Comparison of ENCODE assay signal across 21 cellular contexts in the genomic region with DNA sequence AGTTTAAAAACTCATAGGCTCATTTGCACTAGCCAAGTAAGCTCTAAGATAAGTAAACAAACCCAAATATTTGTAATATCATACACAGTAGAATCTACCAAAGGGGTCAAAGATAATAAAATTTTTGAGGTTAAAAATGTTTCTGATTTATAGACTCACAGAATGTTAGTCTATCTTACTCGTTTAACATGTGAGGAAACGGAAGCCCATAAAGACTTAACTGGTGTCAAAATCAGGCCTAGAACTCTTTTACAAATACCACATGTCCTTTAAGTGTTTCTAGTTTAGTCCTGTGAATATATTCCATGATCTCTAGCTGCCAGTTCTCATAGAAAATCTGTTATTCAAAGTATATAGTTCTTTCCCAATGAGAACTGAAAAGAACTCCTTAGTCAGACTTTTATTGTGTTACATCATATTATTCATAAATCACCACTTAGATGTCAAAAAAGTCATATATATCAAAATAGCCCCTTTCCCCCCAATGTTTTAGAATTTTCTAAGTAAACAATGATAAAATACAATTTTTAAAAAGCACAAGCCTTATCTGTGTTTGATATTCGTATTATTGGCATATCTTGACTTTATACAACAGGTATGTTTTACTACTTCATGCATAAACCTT. TPM values are rescaled to one million over a fixed set of nuclear protein-coding genes. Genes with fewer than 3 reads are reported as not detected.
A peak's percentile ranks its signal among the peaks of the same experiment; 100 is the strongest.
DNase-seq lines count a peak whose midpoint lies in the region; ATAC-seq and TF ChIP-seq lines count a peak whose summit lies in the region.
"Had no signal": no experiment of that assay in that cellular context is flagged by ENCODE, and none has a peak within 500 bp of the region (broad histone marks: within the 10 kb centered on the region; RNA-seq: fewer than 3 reads in every experiment).

No MANE protein-coding gene starts in this region.

- H4K20me1 ChIP-seq in Karpas-422 (ENCODE audit: insufficient read depth, low read depth, low read length), result peaks cover 32% of the 10 kb centered on the region

- H2AFZ ChIP-seq in Karpas-422 (ENCODE audit: low read length), result no peak overlapping the region

- peaks cover 46% of the 10 kb centered on the region for H3K36me3 ChIP-seq in Karpas-422 (ENCODE audit: insufficient read depth, low read length)
- peaks cover 16% of the 10 kb centered on the region for H3K36me3 ChIP-seq in WERI-Rb-1

- H3K27ac ChIP-seq in Karpas-422 (ENCODE audit: low read length) (peak overlapping the region; percentile 83), WERI-Rb-1 (no peak overlapping the region)
- H3K27ac ChIP-seq: stomach, upper lobe of right lung had no signal

- H3K36me3 Mint-ChIP-seq in activated naive CD4-positive, alpha-beta T cell treated with anti-CD3 and anti-CD28 coated beads for 36 hours (ENCODE audit: low read depth), result peaks cover 26% of the 10 kb centered on the region
- peaks cover 48% of the 10 kb centered on the region for H3K36me3 Mint-ChIP-seq in activated naive CD4-positive, alpha-beta T cell treated with anti-CD3 and anti-CD28 coated beads, Interleukin-2, amount 10 ng/mL, durations not matched to agents 7 days and 5 days
- H3K36me3 Mint-ChIP-seq in nephron (ENCODE audit: low read depth), result peaks cover 37% of the 10 kb centered on the region

- no peaks in the 10 kb centered on the region for H3K9me2 ChIP-seq in Karpas-422 (replicated peaks; ENCODE audit: insufficient read depth, low read length)

- peak overlapping the region; percentile 58 for H3K4me2 ChIP-seq in Karpas-422 (ENCODE audit: low read depth, low read length, poor library complexity, severe bottlenecking)

- no peaks in the 10 kb centered on the region for H3K27me3 ChIP-seq in Karpas-422 (ENCODE audit: low read length)
- no peaks in the 10 kb centered on the region for H3K27me3 ChIP-seq in WERI-Rb-1 (ENCODE audit: insufficient read depth, low read depth, severe bottlenecking)
- H3K27me3 ChIP-seq: stomach, upper lobe of right lung had no signal

- CTCF ChIA-PET in activated naive CD4-positive, alpha-beta T cell treated with anti-CD3 and anti-CD28 coated beads for 36 hours (lab: Charles Lee), result interaction anchor here (0.6 to 1.4 kb wide), 4 partner anchors 11 to 133 kb away, joined by 3 to 7 read pairs (median 4); no protein-coding TSS in a partner anchor
- CTCF ChIA-PET in activated naive CD4-positive, alpha-beta T cell treated with anti-CD3 and anti-CD28 coated beads, Interleukin-2, amount 10 ng/mL, durations not matched to agents 7 days and 5 days (lab: Charles Lee), result interaction anchor here (1.2 to 1.6 kb wide), 2 partner anchors 14 to 21 kb away, joined by 3 read pairs; a partner anchor contains a TSS

- no peak for TF ChIP-seq CTCF in choroid plexus epithelial cell (conservative IDR thresholded peaks at IDR 0.05; ENCODE audit: low read depth, low read length)
- no peak for TF ChIP-seq CTCF in nephron (IDR thresholded peaks at IDR 0.05; ENCODE audit: unreplicated experiment in 3 of 3)
- no peak for TF ChIP-seq CTCF in WERI-Rb-1 (IDR thresholded peaks at IDR 0.05; ENCODE audit: low read depth, low read length)

- H3K4me3 Mint-ChIP-seq in activated naive CD4-positive, alpha-beta T cell treated with anti-CD3 and anti-CD28 coated beads for 36 hours, result no peak overlapping the region
- H3K4me3 Mint-ChIP-seq in activated naive CD4-positive, alpha-beta T cell treated with anti-CD3 and anti-CD28 coated beads, Interleukin-2, amount 10 ng/mL, durations not matched to agents 7 days and 5 days, result no peak overlapping the region
- H3K4me3 Mint-ChIP-seq in nephron, result no peak overlapping the region

- H3K27ac Mint-ChIP-seq in activated naive CD4-positive, alpha-beta T cell treated with anti-CD3 and anti-CD28 coated beads for 36 hours, result peak overlapping the region; percentile 59
- H3K27ac Mint-ChIP-seq in activated naive CD4-positive, alpha-beta T cell treated with anti-CD3 and anti-CD28 coated beads, Interleukin-2, amount 10 ng/mL, durations not matched to agents 7 days and 5 days, result no peak overlapping the region
- peak overlapping the region in 2 of 3 experiments; percentile 51 to 75 for H3K27ac Mint-ChIP-seq in nephron

- peaks cover 98% of the 10 kb centered on the region for H3K79me2 ChIP-seq in Karpas-422 (ENCODE audit: low read length)

- 0 out of 2 replicates have a peak overlapping the region, but pooled peaks have one; percentile 3 for H3K9ac ChIP-seq in Karpas-422 (ENCODE audit: low read length)

- intact Hi-C loops in activated naive CD4-positive, alpha-beta T cell treated with anti-CD3 and anti-CD28 coated beads for 36 hours (cut with micrococcal nuclease), result loop anchor here (2.0 kb wide), 1 partner anchor 13 kb away; a partner anchor contains a TSS
- intact Hi-C loops in left ventricle myocardium superior (cut with micrococcal nuclease), result no loop called here

- peaks cover 84% of the 10 kb centered on the region for H3K4me1 Mint-ChIP-seq in activated naive CD4-positive, alpha-beta T cell treated with anti-CD3 and anti-CD28 coated beads for 36 hours (ENCODE audit: low read depth)
- H3K4me1 Mint-ChIP-seq in activated naive CD4-positive, alpha-beta T cell treated with anti-CD3 and anti-CD28 coated beads, Interleukin-2, amount 10 ng/mL, durations not matched to agents 7 days and 5 days, result peaks cover 45% of the 10 kb centered on the region
- peaks cover 54% of the 10 kb centered on the region for H3K4me1 Mint-ChIP-seq in nephron

- H3K27me3 Mint-ChIP-seq in activated naive CD4-positive, alpha-beta T cell treated with anti-CD3 and anti-CD28 coated beads for 36 hours (ENCODE audit: low read depth), result no peaks in the 10 kb centered on the region
- H3K27me3 Mint-ChIP-seq in activated naive CD4-positive, alpha-beta T cell treated with anti-CD3 and anti-CD28 coated beads, Interleukin-2, amount 10 ng/mL, durations not matched to agents 7 days and 5 days, result no peaks in the 10 kb centered on the region
- H3K27me3 Mint-ChIP-seq in nephron (ENCODE audit: low read depth), result no peaks in the 10 kb centered on the region

- no peak overlapping the region for H3K4me3 ChIP-seq in Karpas-422 (ENCODE audit: low read length)
- H3K4me3 ChIP-seq in choroid plexus epithelial cell (ENCODE audit: low read depth, low read length), result no peak overlapping the region
- H3K4me3 ChIP-seq in WERI-Rb-1 (ENCODE audit: low read depth, low read length), result no peak overlapping the region
- H3K4me3 ChIP-seq: mucosa of descending colon, stomach, upper lobe of right lung had no signal

- H3K9me3 Mint-ChIP-seq in activated naive CD4-positive, alpha-beta T cell treated with anti-CD3 and anti-CD28 coated beads for 36 hours, result no peaks in the 10 kb centered on the region
- no peaks in the 10 kb centered on the region for H3K9me3 Mint-ChIP-seq in activated naive CD4-positive, alpha-beta T cell treated with anti-CD3 and anti-CD28 coated beads, Interleukin-2, amount 10 ng/mL, durations not matched to agents 7 days and 5 days
- no peaks in the 10 kb centered on the region for H3K9me3 Mint-ChIP-seq in nephron

- peaks cover 99% of the 10 kb centered on the region for H3K4me1 ChIP-seq in Karpas-422 (ENCODE audit: low read length)

- H3K9me3 ChIP-seq in Karpas-422 (ENCODE audit: low read length), result no peaks in the 10 kb centered on the region
- H3K9me3 ChIP-seq in WERI-Rb-1 (ENCODE audit: severe bottlenecking), result no peaks in the 10 kb centered on the region
- H3K9me3 ChIP-seq: mucosa of descending colon, stomach, upper lobe of right lung had no signal

- DNase-seq in activated naive CD4-positive, alpha-beta T cell treated with anti-CD3 and anti-CD28 coated beads for 36 hours, result no peak
- no peak for DNase-seq in activated naive CD4-positive, alpha-beta T cell treated with anti-CD3 and anti-CD28 coated beads, Interleukin-2, amount 10 ng/mL, durations not matched to agents 7 days and 5 days
- DNase-seq in Karpas-422 (no peak), choroid plexus epithelial cell (ENCODE audit: low read depth) (peak; percentile 27), WERI-Rb-1 (no peak), left ventricle myocardium superior (no peak)
- DNase-seq: ACHN, aorta, cortex of kidney, foreskin melanocyte, KBM-7, left cardiac atrium, mucosa of descending colon, NCI-H2081, NCI-H510A, occipital lobe, stomach, T-helper 1 cell, upper lobe of right lung had no signal

- no peak for ATAC-seq in HG03159 (IDR thresholded peaks at IDR 0.05; ENCODE audit: unreplicated experiment)
- no peak for ATAC-seq in left ventricle myocardium superior
- ATAC-seq: left cardiac atrium, mucosa of descending colon, upper lobe of right lung had no signal

RNA-seq across cellular contexts. Expression of a gene that starts 13.9 kb away (rescaled TPM):
- total RNA-seq in activated naive CD4-positive, alpha-beta T cell treated with anti-CD3 and anti-CD28 coated beads for 36 hours, result 10 to 100 TPM; 61.1 to 64.2 TPM
- total RNA-seq in Karpas-422 (2014; rRNA removed; shearing (Covaris generic); ENCODE audit: low replicate concordance), result 17.4 and 49.5 TPM in 2 replicates
- 57.7 TPM for total RNA-seq in left ventricle myocardium superior
